25 cellular contexts compared by ENCODE assay signal in the genomic region with DNA sequence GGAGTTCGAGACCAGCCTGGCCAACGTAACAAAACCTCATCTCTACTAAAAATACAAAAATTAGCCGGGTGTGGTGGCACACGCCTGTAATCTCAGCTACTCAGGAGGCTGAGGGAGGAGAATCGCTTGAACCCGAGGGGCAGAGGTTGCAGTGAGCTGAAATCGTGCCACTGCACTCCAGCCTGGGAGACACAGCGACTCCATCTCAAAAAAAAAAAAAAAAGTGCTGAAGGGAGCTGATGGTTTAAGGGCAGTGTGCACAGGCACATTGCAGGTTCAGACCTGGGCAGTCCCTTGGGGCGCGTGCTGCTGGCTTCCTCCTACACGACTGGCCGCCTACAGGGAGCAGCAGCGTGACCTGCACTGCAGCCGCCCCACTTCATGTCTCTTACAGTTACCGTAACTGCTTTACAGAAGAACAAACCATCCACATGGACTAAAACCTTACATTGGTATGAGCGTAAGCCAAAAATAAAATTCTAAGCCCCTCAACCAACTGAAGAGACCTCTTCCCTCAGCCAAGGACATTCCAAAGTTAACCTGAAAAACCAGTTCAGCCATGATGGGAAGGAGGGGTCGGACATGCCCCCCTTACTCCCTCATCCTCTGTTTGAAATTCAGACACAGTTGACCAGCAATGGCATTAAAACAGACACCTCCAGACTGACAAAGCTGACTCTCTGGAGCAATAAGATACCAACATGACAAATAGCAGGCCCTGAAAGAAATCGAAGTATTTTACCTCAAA.
DNase-seq lines count a peak whose midpoint lies in the region; ATAC-seq and TF ChIP-seq lines count a peak whose summit lies in the region.
"Had no signal": no experiment of that assay in that cellular context is flagged by ENCODE, and none has a peak within 500 bp of the region (broad histone marks: within the 10 kb centered on the region; RNA-seq: fewer than 3 reads in every experiment).

No MANE protein-coding gene starts in this region.

- H3K36me3 Mint-ChIP-seq in type B pancreatic cell: peaks cover 15% of the 10 kb centered on the region
- H3K36me3 Mint-ChIP-seq: activated naive CD4-positive, alpha-beta T cell treated with anti-CD3 and anti-CD28 coated beads, Interleukin-2, amount 10 ng/mL, durations not matched to agents 7 days and 5 days; naive thymus-derived CD8-positive, alpha-beta T cell; T-cell had no signal

- no peak overlapping the region for H3K4me3 ChIP-seq in lung
- H3K4me3 ChIP-seq: esophagus squamous epithelium, K562, ovary, uterus had no signal

- no peaks in the 10 kb centered on the region for H3K27me3 ChIP-seq in lung (ENCODE audit: control insufficient read depth, insufficient read depth)
- H3K27me3 ChIP-seq: BE2C, esophagus squamous epithelium, ovary, uterus had no signal

- peak; percentile 62 for ATAC-seq in HG03442 (IDR thresholded peaks at IDR 0.05; ENCODE audit: unreplicated experiment)
- ATAC-seq in lung (ENCODE audit: insufficient read depth, low FRiP score): peak; percentile 69
- ATAC-seq: K562; naive thymus-derived CD8-positive, alpha-beta T cell; stimulated activated naive CD8-positive, alpha-beta T cell treated with anti-CD3 and anti-CD28 coated beads, Interleukin-15, amount 100 ng/mL, for 72 hours; T-cell had no signal

- no peaks in the 10 kb centered on the region for H3K27me3 Mint-ChIP-seq in type B pancreatic cell
- H3K27me3 Mint-ChIP-seq: activated CD4-positive, alpha-beta memory T cell treated with anti-CD3 and anti-CD28 coated beads, Interleukin-2, amount 10 ng/mL, durations not matched to agents 7 days and 5 days; activated T-cell treated with anti-CD3 and anti-CD28 coated beads, Interleukin-2, amount 50 U/mL, for 24 hours; stimulated activated naive CD8-positive, alpha-beta T cell treated with anti-CD3 and anti-CD28 coated beads, Interleukin-15, amount 100 ng/mL, for 72 hours; T-cell had no signal

- no peaks in the 10 kb centered on the region for H3K9me3 ChIP-seq in lung (ENCODE audit: control insufficient read depth in 2 of 2, insufficient read depth in 1 of 2, low read length in 1 of 2)
- H3K9me3 ChIP-seq: BE2C, esophagus squamous epithelium, ovary, uterus had no signal

- H3K9me3 Mint-ChIP-seq in type B pancreatic cell: no peaks in the 10 kb centered on the region
- H3K9me3 Mint-ChIP-seq: activated CD4-positive, alpha-beta memory T cell treated with anti-CD3 and anti-CD28 coated beads, Interleukin-2, amount 10 ng/mL, durations not matched to agents 7 days and 5 days; activated naive CD4-positive, alpha-beta T cell treated with anti-CD3 and anti-CD28 coated beads, Interleukin-2, amount 10 ng/mL, durations not matched to agents 7 days and 5 days; activated T-cell treated with anti-CD3 and anti-CD28 coated beads, Interleukin-2, amount 50 U/mL, for 24 hours; naive thymus-derived CD8-positive, alpha-beta T cell; stimulated activated naive CD8-positive, alpha-beta T cell treated with anti-CD3 and anti-CD28 coated beads, Interleukin-15, amount 100 ng/mL, for 72 hours; T-cell had no signal

- TF ChIP-seq CTCF in lung (IDR thresholded peaks at IDR 0.05; ENCODE audit: control extremely low read depth, extremely low read depth) (no peak), type B pancreatic cell (conservative IDR thresholded peaks at IDR 0.05) (no peak)

- peaks cover 0 to 3% of the 10 kb centered on the region in 2 donors for H3K36me3 ChIP-seq in lung (ENCODE audit: control insufficient read depth in 2 of 2, insufficient read depth in 2 of 2, low read length in 2 of 2)
- H3K36me3 ChIP-seq: BE2C, ovary, uterus had no signal

- H3K4me3 Mint-ChIP-seq in type B pancreatic cell: no peak overlapping the region
- H3K4me3 Mint-ChIP-seq: activated CD4-positive, alpha-beta memory T cell treated with anti-CD3 and anti-CD28 coated beads, Interleukin-2, amount 10 ng/mL, durations not matched to agents 7 days and 5 days; activated naive CD4-positive, alpha-beta T cell treated with anti-CD3 and anti-CD28 coated beads, Interleukin-2, amount 10 ng/mL, durations not matched to agents 7 days and 5 days; activated T-cell treated with anti-CD3 and anti-CD28 coated beads, Interleukin-2, amount 50 U/mL, for 24 hours; naive thymus-derived CD8-positive, alpha-beta T cell; stimulated activated naive CD8-positive, alpha-beta T cell treated with anti-CD3 and anti-CD28 coated beads, Interleukin-15, amount 100 ng/mL, for 72 hours; T-cell had no signal

- no peak overlapping the region for H3K27ac ChIP-seq in lung (ENCODE audit: low read depth in 1 of 2, low read length in 1 of 2)
- H3K27ac ChIP-seq: ovary, uterus had no signal

- peaks cover 4% of the 10 kb centered on the region for H3K4me1 Mint-ChIP-seq in type B pancreatic cell (ENCODE audit: unreplicated experiment)
- H3K4me1 Mint-ChIP-seq: activated CD4-positive, alpha-beta memory T cell treated with anti-CD3 and anti-CD28 coated beads, Interleukin-2, amount 10 ng/mL, durations not matched to agents 7 days and 5 days; activated naive CD4-positive, alpha-beta T cell treated with anti-CD3 and anti-CD28 coated beads, Interleukin-2, amount 10 ng/mL, durations not matched to agents 7 days and 5 days had no signal

- peak; percentile 23 for DNase-seq in NCI-H510A (lab: John Stamatoyannopoulos, UW)
- DNase-seq in NCI-H510A treated with DMSO at 0.1 percent for 48 hours (lab: John Stamatoyannopoulos, UW): no peak
- no peak for DNase-seq in lung (ENCODE audit: low spot score)
- DNase-seq in type B pancreatic cell (ENCODE audit: extremely low spot score, unreplicated experiment): peak; percentile 16
- no peak for DNase-seq in NAMALWA (ENCODE audit: low spot score)
- DNase-seq in SKM-1 treated with dmso at 0.1 percent for 144 hours (lab: John Stamatoyannopoulos, UW; ENCODE audit: unreplicated experiment): no peak
- DNase-seq in SKM-1 (lab: John Stamatoyannopoulos, UW; ENCODE audit: unreplicated experiment): no peak
- DNase-seq: activated CD4-positive, alpha-beta memory T cell treated with anti-CD3 and anti-CD28 coated beads, Interleukin-2, amount 10 ng/mL, durations not matched to agents 7 days and 5 days; activated naive CD4-positive, alpha-beta T cell treated with anti-CD3 and anti-CD28 coated beads, Interleukin-2, amount 10 ng/mL, durations not matched to agents 7 days and 5 days; activated T-cell treated with anti-CD3 and anti-CD28 coated beads, Interleukin-2, amount 50 U/mL, for 24 hours; aorta; BE2C; effector CD4-positive, alpha-beta T cell; esophagus squamous epithelium; left ventricle myocardium superior; naive thymus-derived CD8-positive, alpha-beta T cell; NCI-H2029 treated with DMSO at 0.1 percent for 48 hours; NCI-H526; ovary; stimulated activated CD4-positive, alpha-beta T cell treated with anti-CD3 and anti-CD28 coated beads, Interleukin-1b, Interleukin-23, amount 100 ng/mL, for 48 hours; stimulated activated naive CD8-positive, alpha-beta T cell treated with anti-CD3 and anti-CD28 coated beads, Interleukin-15, amount 100 ng/mL, for 72 hours; T-cell; uterus had no signal

- WGBS in lung, 2 donors: 78 to 88% methylated on average over 18 of the region's 18 CpGs

- peak overlapping the region; percentile 32 for H3K27ac Mint-ChIP-seq in type B pancreatic cell
- H3K27ac Mint-ChIP-seq: activated CD4-positive, alpha-beta memory T cell treated with anti-CD3 and anti-CD28 coated beads, Interleukin-2, amount 10 ng/mL, durations not matched to agents 7 days and 5 days; activated naive CD4-positive, alpha-beta T cell treated with anti-CD3 and anti-CD28 coated beads, Interleukin-2, amount 10 ng/mL, durations not matched to agents 7 days and 5 days; activated T-cell treated with anti-CD3 and anti-CD28 coated beads, Interleukin-2, amount 50 U/mL, for 24 hours; stimulated activated naive CD8-positive, alpha-beta T cell treated with anti-CD3 and anti-CD28 coated beads, Interleukin-15, amount 100 ng/mL, for 72 hours; T-cell had no signal

- H3K4me1 ChIP-seq in lung (ENCODE audit: control insufficient read depth in 2 of 2, insufficient read depth in 2 of 2, low read length in 2 of 2): peaks cover 3 to 10% of the 10 kb centered on the region in 2 donors
- H3K4me1 ChIP-seq: BE2C, uterus had no signal

Comparison
In these comparisons a context has a peak if more than half of its experiments do, and no peak if none do; other contexts are left out.
1. DNase-seq: peak in NCI-H510A (single experiment) and type B pancreatic cell (single experiment); none in NCI-H510A treated with DMSO at 0.1 percent for 48 hours (single experiment), lung (single experiment), NAMALWA (single experiment), SKM-1 treated with dmso at 0.1 percent for 144 hours (single experiment) and SKM-1 (single experiment).